In the genomic region with DNA sequence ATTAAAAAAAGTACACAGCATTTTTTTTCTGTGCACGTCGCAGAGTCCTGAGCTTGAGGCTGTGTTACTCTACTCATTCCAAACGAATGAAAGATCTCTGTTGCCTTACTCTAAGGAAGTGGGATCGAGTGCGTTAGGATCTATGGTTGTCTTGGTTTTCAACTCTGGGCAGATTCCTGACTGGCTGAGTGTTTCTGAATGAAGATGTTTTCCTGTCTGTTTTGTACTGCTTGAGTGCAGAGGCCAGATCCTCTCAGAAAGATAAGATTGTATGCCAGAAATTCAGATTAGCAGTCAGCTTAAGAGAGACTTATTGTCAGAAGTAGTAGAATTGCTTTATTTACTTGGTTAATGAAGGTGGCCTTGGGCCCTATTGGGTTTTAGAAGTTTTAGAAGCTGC, we compare ENCODE assay signal across 15 cellular contexts. TPM values are rescaled to one million over a fixed set of nuclear protein-coding genes. Genes with fewer than 3 reads are reported as not detected.
A peak's percentile ranks its signal among the peaks of the same experiment; 100 is the strongest.
DNase-seq lines count a peak whose midpoint lies in the region; ATAC-seq and TF ChIP-seq lines count a peak whose summit lies in the region.
"Had no signal": no experiment of that assay in that cellular context is flagged by ENCODE, and none has a peak within 500 bp of the region (broad histone marks: within the 10 kb centered on the region; RNA-seq: fewer than 3 reads in every experiment).

No MANE protein-coding gene starts in this region.

- H2AK5ac ChIP-seq in trophoblast cell (ENCODE audit: low read length), result no peak overlapping the region

- H4K91ac ChIP-seq in trophoblast cell (ENCODE audit: low read depth, low read length), result no peak overlapping the region

- no peak overlapping the region for H4K12ac ChIP-seq in trophoblast cell (ENCODE audit: low read depth, low read length)

- DNase-seq in amniotic epithelial cell (ENCODE audit: low read depth) (peak; percentile 71), iris pigment epithelial cell (ENCODE audit: low read depth) (peak; percentile 36), trophoblast cell (peak; percentile 66 to 75), dermis blood vessel endothelial cell (no peak), foreskin fibroblast (no peak)
- DNase-seq: BE2C; CD4-positive, alpha-beta memory T cell; DMS79; EL; GOT3; H9 had no signal

- H3K4ac ChIP-seq in trophoblast cell (ENCODE audit: low read depth, low read length), result no peak overlapping the region

- H3K27me3 ChIP-seq in trophoblast cell (ENCODE audit: insufficient read depth, low read length), result no peaks in the 10 kb centered on the region
- H3K27me3 ChIP-seq: BE2C had no signal

- H4K8ac ChIP-seq in trophoblast cell (ENCODE audit: low read depth, low read length), result no peak overlapping the region

- H3K4me3 ChIP-seq in trophoblast cell (ENCODE audit: low read depth, low read length), result no peak overlapping the region
- no peak overlapping the region for H3K4me3 ChIP-seq in foreskin fibroblast (ENCODE audit: low read depth in 1 of 2, low read length in 2 of 2)
- H3K4me3 ChIP-seq: A549 had no signal

- no peaks in the 10 kb centered on the region for H3K9me3 ChIP-seq in trophoblast cell (ENCODE audit: insufficient read depth, low read depth, low read length)
- H3K9me3 ChIP-seq: A549, BE2C had no signal

- H2BK120ac ChIP-seq in trophoblast cell (ENCODE audit: insufficient read depth, low read length, poor library complexity), result no peak overlapping the region

- H3K9ac ChIP-seq in trophoblast cell (ENCODE audit: low read length), result no peak overlapping the region

- peaks cover 0 to 2% of the 10 kb centered on the region in 2 experiments for H3K4me1 ChIP-seq in trophoblast cell (ENCODE audit: control insufficient read depth in 1 of 2, insufficient read depth in 2 of 2, low read length in 2 of 2)
- H3K4me1 ChIP-seq: A549, BE2C had no signal

- H3K18ac ChIP-seq in trophoblast cell (ENCODE audit: low read length), result no peak overlapping the region

- ATAC-seq in GM21381 (IDR thresholded peaks at IDR 0.05; ENCODE audit: unreplicated experiment), result no peak
- ATAC-seq: A549 had no signal

- no peaks in the 10 kb centered on the region for H3K79me1 ChIP-seq in trophoblast cell (ENCODE audit: low read length)

- H3K36me3 ChIP-seq in trophoblast cell (ENCODE audit: control insufficient read depth in 1 of 2, insufficient read depth in 2 of 2, low read length in 2 of 2), result peaks cover 21 to 47% of the 10 kb centered on the region in 2 experiments

- no peak overlapping the region for H2AFZ ChIP-seq in trophoblast cell (ENCODE audit: insufficient read depth, low read length, poor library complexity)

- no peak overlapping the region for H3K23ac ChIP-seq in trophoblast cell (ENCODE audit: low read length)

- no peak overlapping the region for H2BK12ac ChIP-seq in trophoblast cell (ENCODE audit: low read length)

- no peak overlapping the region for H3K27ac ChIP-seq in trophoblast cell (ENCODE audit: low read depth, low read length)
- H3K27ac ChIP-seq: A549, C4-2B had no signal

- no peak overlapping the region for H2BK5ac ChIP-seq in trophoblast cell (ENCODE audit: low read depth, low read length, poor library complexity)

- TF ChIP-seq CTCF in foreskin fibroblast (IDR thresholded peaks at IDR 0.05; ENCODE audit: low read depth, low read length), result no peak

- no peaks in the 10 kb centered on the region for H3K79me2 ChIP-seq in trophoblast cell (ENCODE audit: control insufficient read depth, insufficient read depth, low read length, poor library complexity)

- H3K4me2 ChIP-seq in trophoblast cell (ENCODE audit: low read length), result no peak overlapping the region
- H3K4me2 ChIP-seq: A549 had no signal

- no peak overlapping the region for H3K14ac ChIP-seq in trophoblast cell (ENCODE audit: low read length)

- no CpG with 5 or more reads among the region's 5 CpGs for WGBS in trophoblast cell (ENCODE audit: extremely low coverage, insufficient coverage, insufficient read length)

RNA-seq across cellular contexts. Expression of a gene that starts 14.0 kb away (rescaled TPM):
- 0.10 and 0.14 TPM in 2 replicates for polyA plus RNA-seq in trophoblast cell (2013)
- total RNA-seq in dermis blood vessel endothelial cell, result not detected in 2 replicates
- total RNA-seq: CD4-positive, alpha-beta memory T cell; H9 had no signal
- polyA plus RNA-seq: A549; AG04450; CD4-positive, alpha-beta memory T cell had no signal

RNA-seq across cellular contexts. Expression of a gene that starts 27.2 kb away (rescaled TPM):
- polyA plus RNA-seq in trophoblast cell (2013), result 19.6 TPM in 2 replicates
- total RNA-seq in dermis blood vessel endothelial cell, result 3.9 and 4.0 TPM in 2 replicates

Comparison
In these comparisons a context has a peak if more than half of its experiments do, and no peak if none do; other contexts are left out.
1. DNase-seq: peak in amniotic epithelial cell (single experiment), iris pigment epithelial cell (single experiment) and trophoblast cell (2 of 2); none in dermis blood vessel endothelial cell (single experiment) and foreskin fibroblast (0 of 2).